ENCODE assay signal across 10 cellular contexts in genomic region chr14:65301862-65302539, GRCh38.
DNase-seq lines count a peak whose midpoint lies in the region; ATAC-seq and TF ChIP-seq lines count a peak whose summit lies in the region.
"Had no signal": no experiment of that assay in that cellular context is flagged by ENCODE, and none has a peak within 500 bp of the region (broad histone marks: within the 10 kb centered on the region; RNA-seq: fewer than 3 reads in every experiment).

No MANE protein-coding gene starts in this region.

- no peaks in the 10 kb centered on the region for H3K27me3 Mint-ChIP-seq in CD4-positive, alpha-beta T cell

- no peaks in the 10 kb centered on the region for H3K27me3 ChIP-seq in CD4-positive, alpha-beta T cell (ENCODE audit: control insufficient read depth, insufficient read depth, low read length)

- no peaks in the 10 kb centered on the region for H3K9me3 ChIP-seq in CD4-positive, alpha-beta T cell (ENCODE audit: control insufficient read depth, low read length)

- CTCF ChIA-PET in CD4-positive, alpha-beta T cell (lab: Charles Lee) = interaction anchor here (2.0 kb wide), 1 partner anchor 33 kb away, joined by 4 read pairs; no protein-coding TSS in a partner anchor
- CTCF ChIA-PET in HEK293T (lab: Yijun Ruan, JAX) = no interaction called here

- no peaks in the 10 kb centered on the region for H3K36me3 Mint-ChIP-seq in CD4-positive, alpha-beta T cell (ENCODE audit: low read depth)

- H3K4me1 Mint-ChIP-seq in CD4-positive, alpha-beta T cell (ENCODE audit: low read depth) = peaks cover 78% of the 10 kb centered on the region

- intact Hi-C loops in CD4-positive, alpha-beta T cell (cut with DNase I, micrococcal nuclease) = no loop called here

- no peak overlapping the region for H3K4me3 Mint-ChIP-seq in CD4-positive, alpha-beta T cell

- no peaks in the 10 kb centered on the region for H3K9me3 Mint-ChIP-seq in CD4-positive, alpha-beta T cell

- peak; percentile 75 for ATAC-seq in CD4-positive, alpha-beta T cell (ENCODE audit: poor library complexity)
- ATAC-seq in GM19438 (IDR thresholded peaks at IDR 0.05; ENCODE audit: low read depth, unreplicated experiment) = peak; percentile 68
- ATAC-seq in HG03196 (IDR thresholded peaks at IDR 0.05; ENCODE audit: unreplicated experiment) = peak; percentile 49

- TF ChIP-seq CTCF in CD4-positive, alpha-beta T cell (IDR thresholded peaks at IDR 0.05) = no peak

- peak overlapping the region; percentile 56 for H3K27ac Mint-ChIP-seq in CD4-positive, alpha-beta T cell

- no peak overlapping the region for H3K27ac ChIP-seq in CD4-positive, alpha-beta T cell (ENCODE audit: low read depth, low read length)

- POLR2A ChIA-PET in CD4-positive, alpha-beta T cell (lab: Charles Lee) = interaction anchor here (0.7 to 1.5 kb wide), 4 partner anchors 10 to 113 kb away, joined by 3 to 4 read pairs (median 3); no protein-coding TSS in a partner anchor
- POLR2A ChIA-PET in HEK293T (lab: Yijun Ruan, JAX) = no interaction called here

- no peak for DNase-seq in CD4-positive, alpha-beta T cell
- peak; percentile 28 to 43 for DNase-seq in activated T-cell treated with anti-CD3 and anti-CD28 coated beads, Interleukin-2, amount 50 U/mL, for 48 hours
- DNase-seq in HEK293T (ENCODE audit: extremely low spot score) (no peak), NCI-H1436 (lab: John Stamatoyannopoulos, UW) (no peak), LoVo (ENCODE audit: low spot score) (no peak), GDM1 (lab: John Stamatoyannopoulos, UW) (no peak)
- DNase-seq: aorta, NCI-H1694 had no signal

TF ChIP-seq in HEK293T, 16 proteins besides CTCF, POLR2A, EP300 and RAD21:
- no peak for TF ChIP-seq FOXM1 (IDR thresholded peaks at IDR 0.05; ENCODE audit: borderline replicate concordance)
- TF ChIP-seq L3MBTL2 (conservative IDR thresholded peaks at IDR 0.05) = no peak
- no peak for TF ChIP-seq FOXK2 (IDR thresholded peaks at IDR 0.05)
- no peak for TF ChIP-seq ELF4 (IDR thresholded peaks at IDR 0.05)
- TF ChIP-seq ZNF384 (IDR thresholded peaks at IDR 0.05) = no peak
- TF ChIP-seq ARNT (IDR thresholded peaks at IDR 0.05) = no peak
- no peak for TF ChIP-seq CTBP1 (IDR thresholded peaks at IDR 0.05; ENCODE audit: borderline replicate concordance)
- no peak for TF ChIP-seq BHLHE40 (IDR thresholded peaks at IDR 0.05; ENCODE audit: borderline replicate concordance)
- no peak for TF ChIP-seq FOXA1 (IDR thresholded peaks at IDR 0.05)
- no peak for TF ChIP-seq TARDBP (IDR thresholded peaks at IDR 0.05)
- no peak for TF ChIP-seq HDGF (IDR thresholded peaks at IDR 0.05; ENCODE audit: borderline replicate concordance)
- no peak for TF ChIP-seq LEF1 (IDR thresholded peaks at IDR 0.05; ENCODE audit: borderline replicate concordance)
- no peak for TF ChIP-seq SUZ12 (IDR thresholded peaks at IDR 0.05)
- no peak for TF ChIP-seq SP1 (IDR thresholded peaks at IDR 0.05)
- no peak for TF ChIP-seq PKNOX1 (IDR thresholded peaks at IDR 0.05)
- TF ChIP-seq NFRKB (IDR thresholded peaks at IDR 0.05) = no peak

Comparison
In these comparisons a context has a peak if more than half of its experiments do, and no peak if none do; other contexts are left out.
1. DNase-seq: peak in activated T-cell treated with anti-CD3 and anti-CD28 coated beads, Interleukin-2, amount 50 U/mL, for 48 hours (2 of 2); none in CD4-positive, alpha-beta T cell (0 of 10), HEK293T (single experiment), NCI-H1436 (single experiment), LoVo (single experiment) and GDM1 (single experiment).
2. Peak in every context shown above with its lines, with median percentiles within 50 percentile points of each other: ATAC-seq.